Comparison of ENCODE assay signal across 8 cellular contexts in the genomic region with DNA sequence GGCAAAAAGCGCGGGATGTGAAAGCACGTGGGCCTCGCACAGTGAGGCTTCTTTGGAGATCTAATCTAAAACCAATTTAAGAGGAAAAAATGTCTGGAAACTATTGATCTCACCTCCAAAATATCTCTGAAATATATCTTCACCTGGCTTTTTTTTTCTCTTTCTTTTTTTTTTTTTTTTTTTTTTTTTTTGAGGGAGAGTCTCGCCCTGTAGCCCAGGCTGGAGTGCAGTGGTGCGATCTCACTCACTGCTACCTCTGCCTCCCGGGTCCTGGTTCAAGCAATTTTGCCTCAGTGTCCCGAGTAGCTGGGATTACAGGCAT. TPM values are rescaled to one million over a fixed set of nuclear protein-coding genes. Genes with fewer than 3 reads are reported as not detected.
DNase-seq lines count a peak whose midpoint lies in the region; ATAC-seq, FAIRE-seq and TF ChIP-seq lines count a peak whose summit lies in the region.

No MANE protein-coding gene starts in this region.

- SMC1A ChIA-PET in GM12878 (lab: Charles Lee; ENCODE audit: uncharacterized antibody, unreplicated experiment): no interaction called here

- H3K36me3 Mint-ChIP-seq in naive thymus-derived CD8-positive, alpha-beta T cell: peaks cover 0 to 3% (median 0%) of the 10 kb centered on the region in 3 donors

- H3K79me2 ChIP-seq in GM12878 (ENCODE audit: control insufficient read depth, insufficient read depth, low read length): no peaks in the 10 kb centered on the region

- H4K20me1 ChIP-seq in GM12878 (ENCODE audit: control insufficient read depth, insufficient read depth): no peaks in the 10 kb centered on the region

- H3K4me1 Mint-ChIP-seq in naive thymus-derived CD8-positive, alpha-beta T cell: peaks cover 16 to 26% (median 22%) of the 10 kb centered on the region in 4 donors

- H3K9me3 Mint-ChIP-seq in naive thymus-derived CD8-positive, alpha-beta T cell: peaks cover 0 to 4% (median 0%) of the 10 kb centered on the region in 9 donors

- FAIRE-seq in GM12878 (lab: Jason Lieb, UNC): no peak

- 55% methylated on average over 6 of the region's 8 CpGs for WGBS in GM12878 (ENCODE audit: insufficient coverage, insufficient replicate concordance, low lambda C conversion rate, missing lambda C conversion rate)

- H3K9me3 ChIP-seq in HEK293 (ENCODE audit: control insufficient read depth, insufficient read depth, low read depth, low read length): no peaks in the 10 kb centered on the region
- H3K9me3 ChIP-seq in GM12878 (replicated peaks; ENCODE audit: control insufficient read depth, insufficient read depth, low read length): no peaks in the 10 kb centered on the region

- no peak overlapping the region for H3K4me3 ChIP-seq in HEK293 (ENCODE audit: low read depth, low read length)
- no peak overlapping the region for H3K4me3 ChIP-seq in GM12878

- TF ChIP-seq RAD21 in GM12878 (IDR thresholded peaks at IDR 0.05; ENCODE audit: insufficient read depth, low read depth, low read length): no peak

- peak overlapping the region; percentile 83 to 94 (median 88) for H3K4me3 Mint-ChIP-seq in naive thymus-derived CD8-positive, alpha-beta T cell

- H3K27me3 ChIP-seq in GM12878 (replicated peaks in 1 of 2; ENCODE audit: control insufficient read depth in 2 of 2, insufficient read depth in 2 of 2, low read length in 1 of 2): no peaks in the 10 kb centered on the region

- BruUV-seq in GM12878 (replicated peaks; lab: Mats Ljungman, UMichigan): no TSS peak

- no peak for TF ChIP-seq CTCF in 22Rv1 (IDR thresholded peaks at IDR 0.05)
- no peak for TF ChIP-seq CTCF in HEK293 (tag by site-specific recombination; IDR thresholded peaks at IDR 0.05)
- TF ChIP-seq CTCF in GM12878 (IDR thresholded peaks at IDR 0.05 in 2 of 3, conservative IDR thresholded peaks at IDR 0.05 in 1 of 3; ENCODE audit: control insufficient read depth in 2 of 3, extremely low read depth in 1 of 3, insufficient read depth in 1 of 3, low read depth in 3 of 3, low read length in 3 of 3): no peak

- H3K27ac ChIP-seq in 22Rv1: peak overlapping the region; percentile 74
- no peak overlapping the region for H3K27ac ChIP-seq in HEK293 (ENCODE audit: extremely low read depth, low read depth, low read length)
- no peak overlapping the region for H3K27ac ChIP-seq in GM12878 (ENCODE audit: control insufficient read depth, insufficient read depth)

- ATAC-seq in GM12878 (no peak), GM18867 (IDR thresholded peaks at IDR 0.05; ENCODE audit: unreplicated experiment) (no peak), HG02938 (IDR thresholded peaks at IDR 0.05; ENCODE audit: unreplicated experiment) (no peak)
- ATAC-seq in naive thymus-derived CD8-positive, alpha-beta T cell: no peak

- TF ChIP-seq POLR2A in GM12878 (IDR thresholded peaks at IDR 0.05; ENCODE audit: low read depth, low read length): no peak

- CTCF ChIA-PET in HEK293 (lab: Yijun Ruan, JAX): interaction anchor here (0.6 to 0.8 kb wide), 2 partner anchors 74 to 124 kb away, joined by 3 to 4 read pairs; no protein-coding TSS in a partner anchor
- CTCF ChIA-PET in GM12878 (lab: Yijun Ruan, JAX): interaction anchor here (0.6 kb wide), 1 partner anchor 16 kb away, joined by 3 read pairs; no protein-coding TSS in a partner anchor

- no peaks in the 10 kb centered on the region for H3K36me3 ChIP-seq in HEK293 (ENCODE audit: control insufficient read depth in 2 of 2, insufficient read depth in 1 of 2, low read length in 2 of 2)
- H3K36me3 ChIP-seq in GM12878 (ENCODE audit: control insufficient read depth in 2 of 2, insufficient read depth in 2 of 2, low read length in 1 of 2): no peaks in the 10 kb centered on the region

- peak overlapping the region; percentile 92 to 98 (median 96) for H3K27ac Mint-ChIP-seq in naive thymus-derived CD8-positive, alpha-beta T cell

- in situ Hi-C loops in GM12878 (cut with MboI): no loop called here

- H3K9ac ChIP-seq in GM12878 (ENCODE audit: control insufficient read depth, insufficient read depth, low read length): no peak overlapping the region

- no peak overlapping the region for H3K4me2 ChIP-seq in GM12878 (ENCODE audit: control insufficient read depth, insufficient read depth)

- RAD21 ChIA-PET in GM12878 (lab: Charles Lee; ENCODE audit: unreplicated experiment): no interaction called here

- DNase-seq in GM12878 (ENCODE audit: low read depth, low spot score): no peak
- no peak for DNase-seq in naive thymus-derived CD8-positive, alpha-beta T cell
- no peak for DNase-seq in AG20443 (ENCODE audit: low spot score)
- DNase-seq in NCI-H1048 (lab: John Stamatoyannopoulos, UW): no peak

- no peak for TF ChIP-seq EP300 in GM12878 (IDR thresholded peaks at IDR 0.05; ENCODE audit: borderline replicate concordance in 1 of 2, control insufficient read depth in 1 of 2, low read depth in 2 of 2, low read length in 2 of 2)

- H3K27me3 Mint-ChIP-seq in naive thymus-derived CD8-positive, alpha-beta T cell: peaks cover 0 to 2% (median 0%) of the 10 kb centered on the region in 5 donors

- intact Hi-C loops in GM12878 (cut with micrococcal nuclease; ENCODE audit: unreplicated experiment): no loop called here

- POLR2A ChIA-PET in HEK293 (lab: Yijun Ruan, JAX): no interaction called here
- POLR2A ChIA-PET in GM12878 (lab: Charles Lee): no interaction called here
- POLR2A ChIA-PET in naive thymus-derived CD8-positive, alpha-beta T cell (lab: Charles Lee): interaction anchor here (0.6 to 1.8 kb wide), 13 partner anchors 223 to 1755 kb away, joined by 3 to 16 read pairs (median 6); partner anchors contain the start of genes ARMCX5, BEX5, CSTF2 and GPRASP3

- H2AFZ ChIP-seq in GM12878 (ENCODE audit: control insufficient read depth, low read depth, low read length): no peak overlapping the region

- no peaks in the 10 kb centered on the region for H3K4me1 ChIP-seq in HEK293 (ENCODE audit: control insufficient read depth, insufficient read depth, low read length)
- no peaks in the 10 kb centered on the region for H3K4me1 ChIP-seq in GM12878 (ENCODE audit: control insufficient read depth, insufficient read depth, low read length)

TF ChIP-seq in HEK293, 187 proteins besides CTCF, POLR2A, EP300 and RAD21 (continues in another document):
- peak; percentile 71 for TF ChIP-seq SETDB1 (IDR thresholded peaks at IDR 0.05; ENCODE audit: insufficient read length, low read length)

TF ChIP-seq in GM12878, 131 proteins besides CTCF, POLR2A, EP300 and RAD21:
- TF ChIP-seq NR2F1 (conservative IDR thresholded peaks at IDR 0.05) (0 out of 2 replicates have a peak, but pooled peaks have one; percentile 25), HSF1 (IDR thresholded peaks at IDR 0.05; ENCODE audit: low read depth, low read length) (no peak), CBX5 (IDR thresholded peaks at IDR 0.05; ENCODE audit: low read depth) (peak; percentile 25; the same call in 1 of the 2 replicates)

RNA-seq across cellular contexts. Expression of gene ZMAT1, which starts 0.4 kb away (rescaled TPM):
- total RNA-seq in GM12878 (2013; cell fraction: nucleolus; rRNA removed): 0.10 TPM in 1 of 2 replicates, not detected in the other
- 0.96 and 1.7 TPM in 2 replicates for total RNA-seq in GM12878 (2014; rRNA removed)
- total RNA-seq in GM12878 (2014; rRNA removed; fragmentation: Illumina TruSeq; extraction: Trizol): 0.98 and 1.5 TPM in 2 replicates
- total RNA-seq in GM12878 (2021): 1.8 and 1.9 TPM in 2 replicates
- 2.3 TPM for polyA plus RNA-seq in GM12878 (2011; ENCODE audit: low read depth)
- polyA plus RNA-seq in GM12878 (2011; rRNA removed): 0.07 TPM in 2 replicates
- polyA plus RNA-seq in GM12878 (2011; cell fraction: cytosol; rRNA removed): under 0.01 and 0.02 TPM in 2 replicates
- 0.16 and 0.18 TPM in 2 replicates for polyA plus RNA-seq in GM12878 (2011; cell fraction: nucleus; rRNA removed)
- polyA plus RNA-seq in GM12878 (2012): 3.2 and 4.4 TPM in 2 replicates
- 2.9 and 4.8 TPM in 2 replicates for polyA plus RNA-seq in GM12878 (2014; fragmentation: Illumina TruSeq; extraction: Trizol)
- polyA plus RNA-seq in GM12878 (2014; fragmentation: Nextera tagmentation; extraction: Ambion mirVana): 1 to 10 TPM in 1 of 2 experiments, under 1 TPM in 1; 0.64 to 1.2 TPM
- 2.2 and 3.1 TPM in 2 replicates for polyA plus RNA-seq in GM12878 (2014; rRNA removed)
- 1 to 10 TPM in 1 of 2 experiments, under 1 TPM in 1; 0.96 to 1.2 TPM for polyA plus RNA-seq in GM12878 (2016; fragmentation: Nextera tagmentation; extraction: Ambion mirVana)
- polyA minus RNA-seq in GM12878 (2011; rRNA and poly(A)+ RNA removed): 0.05 TPM in 1 of 2 replicates, not detected in the other
- polyA minus RNA-seq in GM12878 (2011; cell fraction: cytosol; rRNA and poly(A)+ RNA removed): not detected in 2 replicates
- polyA minus RNA-seq in GM12878 (2011; cell fraction: nucleus; rRNA and poly(A)+ RNA removed): 0.12 TPM in 1 of 2 replicates, not detected in the other
- total RNA-seq in naive thymus-derived CD8-positive, alpha-beta T cell: 10 to 100 TPM; 35.4 to 38.9 TPM
- 1 to 10 TPM; 3.5 to 4.5 (median 4.3) TPM for polyA plus RNA-seq in naive thymus-derived CD8-positive, alpha-beta T cell

Comparison
In these comparisons a context has a peak if more than half of its experiments do, and no peak if none do; other contexts are left out.
1. RNA of gene ZMAT1, which starts 0.4 kb away (total RNA-seq): 35.4 to 38.9 TPM in naive thymus-derived CD8-positive, alpha-beta T cell; 0.10 to 1.9 TPM in GM12878; every median in the first group is over 10 times any median in the second.